2 cellular contexts compared by ENCODE assay signal in the genomic region with DNA sequence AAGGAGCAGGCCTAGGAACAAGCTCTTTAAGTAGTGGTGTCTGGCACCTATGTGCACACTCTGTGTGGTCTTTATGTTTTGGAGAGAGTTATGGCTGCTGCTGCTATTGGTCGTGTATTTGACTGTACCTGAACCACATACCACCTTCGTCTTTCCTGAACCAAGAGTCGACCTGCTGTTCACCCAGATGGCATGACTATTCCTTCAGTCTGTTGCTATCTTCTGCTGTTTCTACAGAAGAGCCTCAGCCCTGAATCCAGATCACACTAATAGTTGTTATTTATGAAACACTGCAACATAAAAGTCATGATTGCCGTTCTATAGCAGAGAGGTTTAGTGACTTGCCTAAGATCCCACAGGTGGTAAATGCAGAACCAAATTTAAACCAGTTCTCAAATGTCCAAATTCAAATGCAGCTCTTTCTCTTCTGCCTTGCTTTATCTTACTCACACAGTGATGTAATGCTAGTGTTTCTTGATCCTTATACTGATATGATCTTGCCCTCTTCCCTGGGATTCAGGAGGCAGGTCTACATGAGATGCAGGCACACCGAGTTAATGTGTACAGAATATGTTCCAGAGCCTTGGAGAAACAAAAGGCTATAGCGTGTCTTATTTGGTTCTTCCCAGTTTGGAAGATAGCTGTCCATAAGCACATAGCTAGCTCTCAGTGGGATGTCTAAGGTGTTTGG.
TF ChIP-seq lines count a peak whose summit lies in the region.

No MANE protein-coding gene starts in this region.

TF ChIP-seq in SK-N-SH, 30 proteins besides CTCF, POLR2A, EP300 and RAD21 (continued from another document):
- TF ChIP-seq, protein P1, sequence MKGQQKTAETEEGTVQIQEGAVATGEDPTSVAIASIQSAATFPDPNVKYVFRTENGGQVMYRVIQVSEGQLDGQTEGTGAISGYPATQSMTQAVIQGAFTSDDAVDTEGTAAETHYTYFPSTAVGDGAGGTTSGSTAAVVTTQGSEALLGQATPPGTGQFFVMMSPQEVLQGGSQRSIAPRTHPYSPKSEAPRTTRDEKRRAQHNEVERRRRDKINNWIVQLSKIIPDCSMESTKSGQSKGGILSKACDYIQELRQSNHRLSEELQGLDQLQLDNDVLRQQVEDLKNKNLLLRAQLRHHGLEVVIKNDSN (IDR thresholded peaks at IDR 0.05; ENCODE audit: borderline replicate concordance, low read depth): no peak
- TF ChIP-seq, protein P2, sequence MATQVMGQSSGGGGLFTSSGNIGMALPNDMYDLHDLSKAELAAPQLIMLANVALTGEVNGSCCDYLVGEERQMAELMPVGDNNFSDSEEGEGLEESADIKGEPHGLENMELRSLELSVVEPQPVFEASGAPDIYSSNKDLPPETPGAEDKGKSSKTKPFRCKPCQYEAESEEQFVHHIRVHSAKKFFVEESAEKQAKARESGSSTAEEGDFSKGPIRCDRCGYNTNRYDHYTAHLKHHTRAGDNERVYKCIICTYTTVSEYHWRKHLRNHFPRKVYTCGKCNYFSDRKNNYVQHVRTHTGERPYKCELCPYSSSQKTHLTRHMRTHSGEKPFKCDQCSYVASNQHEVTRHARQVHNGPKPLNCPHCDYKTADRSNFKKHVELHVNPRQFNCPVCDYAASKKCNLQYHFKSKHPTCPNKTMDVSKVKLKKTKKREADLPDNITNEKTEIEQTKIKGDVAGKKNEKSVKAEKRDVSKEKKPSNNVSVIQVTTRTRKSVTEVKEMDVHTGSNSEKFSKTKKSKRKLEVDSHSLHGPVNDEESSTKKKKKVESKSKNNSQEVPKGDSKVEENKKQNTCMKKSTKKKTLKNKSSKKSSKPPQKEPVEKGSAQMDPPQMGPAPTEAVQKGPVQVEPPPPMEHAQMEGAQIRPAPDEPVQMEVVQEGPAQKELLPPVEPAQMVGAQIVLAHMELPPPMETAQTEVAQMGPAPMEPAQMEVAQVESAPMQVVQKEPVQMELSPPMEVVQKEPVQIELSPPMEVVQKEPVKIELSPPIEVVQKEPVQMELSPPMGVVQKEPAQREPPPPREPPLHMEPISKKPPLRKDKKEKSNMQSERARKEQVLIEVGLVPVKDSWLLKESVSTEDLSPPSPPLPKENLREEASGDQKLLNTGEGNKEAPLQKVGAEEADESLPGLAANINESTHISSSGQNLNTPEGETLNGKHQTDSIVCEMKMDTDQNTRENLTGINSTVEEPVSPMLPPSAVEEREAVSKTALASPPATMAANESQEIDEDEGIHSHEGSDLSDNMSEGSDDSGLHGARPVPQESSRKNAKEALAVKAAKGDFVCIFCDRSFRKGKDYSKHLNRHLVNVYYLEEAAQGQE (IDR thresholded peaks at IDR 0.05; ENCODE audit: low read depth, low read length): no peak
- TF ChIP-seq, protein P3, sequence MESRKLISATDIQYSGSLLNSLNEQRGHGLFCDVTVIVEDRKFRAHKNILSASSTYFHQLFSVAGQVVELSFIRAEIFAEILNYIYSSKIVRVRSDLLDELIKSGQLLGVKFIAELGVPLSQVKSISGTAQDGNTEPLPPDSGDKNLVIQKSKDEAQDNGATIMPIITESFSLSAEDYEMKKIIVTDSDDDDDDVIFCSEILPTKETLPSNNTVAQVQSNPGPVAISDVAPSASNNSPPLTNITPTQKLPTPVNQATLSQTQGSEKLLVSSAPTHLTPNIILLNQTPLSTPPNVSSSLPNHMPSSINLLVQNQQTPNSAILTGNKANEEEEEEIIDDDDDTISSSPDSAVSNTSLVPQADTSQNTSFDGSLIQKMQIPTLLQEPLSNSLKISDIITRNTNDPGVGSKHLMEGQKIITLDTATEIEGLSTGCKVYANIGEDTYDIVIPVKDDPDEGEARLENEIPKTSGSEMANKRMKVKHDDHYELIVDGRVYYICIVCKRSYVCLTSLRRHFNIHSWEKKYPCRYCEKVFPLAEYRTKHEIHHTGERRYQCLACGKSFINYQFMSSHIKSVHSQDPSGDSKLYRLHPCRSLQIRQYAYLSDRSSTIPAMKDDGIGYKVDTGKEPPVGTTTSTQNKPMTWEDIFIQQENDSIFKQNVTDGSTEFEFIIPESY (IDR thresholded peaks at IDR 0.05; ENCODE audit: borderline replicate concordance, low read depth): no peak
- TF ChIP-seq FOSL2 (IDR thresholded peaks at IDR 0.05; ENCODE audit: borderline replicate concordance, low read depth) (peak; percentile 9; the same call in 1 of the 2 replicates), ELF1 (IDR thresholded peaks at IDR 0.05) (no peak), TCF12 (IDR thresholded peaks at IDR 0.05) (peak; percentile 42; the same call in 1 of the 2 replicates), SMC3 (IDR thresholded peaks at IDR 0.05; ENCODE audit: low read depth, low read length) (no peak)
- TF ChIP-seq, protein P4, sequence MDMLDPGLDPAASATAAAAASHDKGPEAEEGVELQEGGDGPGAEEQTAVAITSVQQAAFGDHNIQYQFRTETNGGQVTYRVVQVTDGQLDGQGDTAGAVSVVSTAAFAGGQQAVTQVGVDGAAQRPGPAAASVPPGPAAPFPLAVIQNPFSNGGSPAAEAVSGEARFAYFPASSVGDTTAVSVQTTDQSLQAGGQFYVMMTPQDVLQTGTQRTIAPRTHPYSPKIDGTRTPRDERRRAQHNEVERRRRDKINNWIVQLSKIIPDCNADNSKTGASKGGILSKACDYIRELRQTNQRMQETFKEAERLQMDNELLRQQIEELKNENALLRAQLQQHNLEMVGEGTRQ (IDR thresholded peaks at IDR 0.05; ENCODE audit: borderline replicate concordance, low read depth, low read length): no peak

TF ChIP-seq in SK-N-SH treated with all-trans-retinoic acid at 6 μM for 48 hours, 23 proteins besides CTCF, POLR2A, EP300 and RAD21 (continued from another document):
- TF ChIP-seq, protein P5, sequence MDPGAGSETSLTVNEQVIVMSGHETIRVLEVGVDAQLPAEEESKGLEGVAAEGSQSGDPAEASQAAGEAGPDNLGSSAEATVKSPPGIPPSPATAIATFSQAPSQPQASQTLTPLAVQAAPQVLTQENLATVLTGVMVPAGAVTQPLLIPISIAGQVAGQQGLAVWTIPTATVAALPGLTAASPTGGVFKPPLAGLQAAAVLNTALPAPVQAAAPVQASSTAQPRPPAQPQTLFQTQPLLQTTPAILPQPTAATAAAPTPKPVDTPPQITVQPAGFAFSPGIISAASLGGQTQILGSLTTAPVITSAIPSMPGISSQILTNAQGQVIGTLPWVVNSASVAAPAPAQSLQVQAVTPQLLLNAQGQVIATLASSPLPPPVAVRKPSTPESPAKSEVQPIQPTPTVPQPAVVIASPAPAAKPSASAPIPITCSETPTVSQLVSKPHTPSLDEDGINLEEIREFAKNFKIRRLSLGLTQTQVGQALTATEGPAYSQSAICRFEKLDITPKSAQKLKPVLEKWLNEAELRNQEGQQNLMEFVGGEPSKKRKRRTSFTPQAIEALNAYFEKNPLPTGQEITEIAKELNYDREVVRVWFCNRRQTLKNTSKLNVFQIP (CRISPR knock-in tag; IDR thresholded peaks at IDR 0.05; ENCODE audit: borderline replicate concordance, low read depth): no peak
- TF ChIP-seq, protein P6, sequence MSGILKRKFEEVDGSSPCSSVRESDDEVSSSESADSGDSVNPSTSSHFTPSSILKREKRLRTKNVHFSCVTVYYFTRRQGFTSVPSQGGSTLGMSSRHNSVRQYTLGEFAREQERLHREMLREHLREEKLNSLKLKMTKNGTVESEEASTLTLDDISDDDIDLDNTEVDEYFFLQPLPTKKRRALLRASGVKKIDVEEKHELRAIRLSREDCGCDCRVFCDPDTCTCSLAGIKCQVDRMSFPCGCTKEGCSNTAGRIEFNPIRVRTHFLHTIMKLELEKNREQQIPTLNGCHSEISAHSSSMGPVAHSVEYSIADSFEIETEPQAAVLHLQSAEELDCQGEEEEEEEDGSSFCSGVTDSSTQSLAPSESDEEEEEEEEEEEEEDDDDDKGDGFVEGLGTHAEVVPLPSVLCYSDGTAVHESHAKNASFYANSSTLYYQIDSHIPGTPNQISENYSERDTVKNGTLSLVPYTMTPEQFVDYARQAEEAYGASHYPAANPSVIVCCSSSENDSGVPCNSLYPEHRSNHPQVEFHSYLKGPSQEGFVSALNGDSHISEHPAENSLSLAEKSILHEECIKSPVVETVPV (CRISPR knock-in tag; IDR thresholded peaks at IDR 0.05): no peak
- TF ChIP-seq SNAI2 (CRISPR knock-in tag; IDR thresholded peaks at IDR 0.05): no peak
- TF ChIP-seq ZFP30 (CRISPR knock-in tag; IDR thresholded peaks at IDR 0.05): no peak
- no peak for TF ChIP-seq OSR1 (CRISPR knock-in tag; IDR thresholded peaks at IDR 0.05)
- no peak for TF ChIP-seq CSDC2 (CRISPR knock-in tag; IDR thresholded peaks at IDR 0.05)
- TF ChIP-seq BACH2 (CRISPR knock-in tag; IDR thresholded peaks at IDR 0.05; ENCODE audit: borderline replicate concordance): no peak
- no peak for TF ChIP-seq ZNF565 (CRISPR knock-in tag; conservative IDR thresholded peaks at IDR 0.05; ENCODE audit: low read depth)
- TF ChIP-seq TCF4 (CRISPR knock-in tag; IDR thresholded peaks at IDR 0.05; ENCODE audit: borderline replicate concordance): no peak
- TF ChIP-seq ZFP3 (CRISPR knock-in tag; IDR thresholded peaks at IDR 0.05): no peak
